1 cellular context compared by ENCODE assay signal in genomic region chr11:125062931-125063428, GRCh38.
TF ChIP-seq lines count a peak whose summit lies in the region.

Gene SLC37A2, plus strand, starts transcription at chr11:125063305. Its CDS starts 63 bp downstream, at chr11:125063368.

TF ChIP-seq in IMR-90, 13 proteins besides CTCF, POLR2A, EP300 and RAD21 (continued from another document):
- TF ChIP-seq MAZ (IDR thresholded peaks at IDR 0.05; ENCODE audit: borderline replicate concordance, low read depth, low read length): 0 out of 2 replicates have a peak, but pooled peaks have one; percentile 15
- no peak for TF ChIP-seq FOS (IDR thresholded peaks at IDR 0.05; ENCODE audit: low read depth, low read length)
- no peak for TF ChIP-seq RCOR1 (IDR thresholded peaks at IDR 0.05; ENCODE audit: insufficient replicate concordance, low read length)
- TF ChIP-seq ELK1 (IDR thresholded peaks at IDR 0.05; ENCODE audit: borderline replicate concordance, low read depth, low read length): no peak
- TF ChIP-seq CEBPB (IDR thresholded peaks at IDR 0.05; ENCODE audit: low read depth, low read length): no peak
- no peak for TF ChIP-seq RFX5 (IDR thresholded peaks at IDR 0.05; ENCODE audit: low read depth, low read length)
- no peak for TF ChIP-seq CHD1 (IDR thresholded peaks at IDR 0.05; ENCODE audit: low read depth, low read length)
- TF ChIP-seq NFE2L2 (IDR thresholded peaks at IDR 0.05; ENCODE audit: low read depth, low read length): no peak
- TF ChIP-seq MAFK (IDR thresholded peaks at IDR 0.05; ENCODE audit: low read depth, low read length): no peak
- TF ChIP-seq SMC3 (IDR thresholded peaks at IDR 0.05; ENCODE audit: low read depth, low read length): peak; percentile 5; the same call in 1 of the 2 replicates
